1 cellular context compared by ENCODE assay signal in the genomic region with DNA sequence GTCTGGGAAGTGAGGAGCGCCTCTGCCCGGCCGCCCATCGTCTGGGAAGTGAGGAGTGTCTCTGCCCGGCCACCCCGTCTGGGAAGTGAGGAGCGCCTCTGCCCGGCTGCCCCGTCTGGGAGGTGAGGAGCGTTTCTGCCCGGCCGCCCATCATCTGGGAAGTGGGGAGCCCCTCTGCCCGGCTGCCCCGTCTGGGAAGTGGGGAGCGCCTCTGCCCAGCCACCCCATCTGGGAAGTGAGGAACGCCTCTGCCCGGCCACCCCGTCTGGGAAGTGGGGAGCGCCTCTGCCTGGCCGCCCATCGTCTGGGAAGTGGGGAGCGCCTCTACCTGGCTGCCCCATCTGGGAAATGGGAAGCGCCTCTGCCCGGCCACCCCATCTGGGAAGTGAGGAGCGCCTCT. TPM values are rescaled to one million over a fixed set of nuclear protein-coding genes. Genes with fewer than 3 reads are reported as not detected.
DNase-seq lines count a peak whose midpoint lies in the region; TF ChIP-seq lines count a peak whose summit lies in the region.
"Not testable (repeated sequence)": the region's sequence is repeated elsewhere in the genome, so short reads cannot be mapped to it uniquely, and the experiment has no call there.

No MANE protein-coding gene starts in this region.

- H2AFZ ChIP-seq in hepatocyte: not testable (repeated sequence)

- 100% methylated on average over 4 of the region's 25 CpGs for WGBS in hepatocyte (ENCODE audit: low lambda C conversion rate, missing lambda C conversion rate)

- not testable (repeated sequence) for H4K20me1 ChIP-seq in hepatocyte (ENCODE audit: insufficient read depth, poor library complexity, severe bottlenecking)

- not testable (repeated sequence) for H3K36me3 ChIP-seq in hepatocyte (replicated peaks; ENCODE audit: insufficient read depth, low read depth)

- not testable (repeated sequence) for H3K4me3 ChIP-seq in hepatocyte

- H3K27me3 ChIP-seq in hepatocyte: not testable (repeated sequence)

- H3K4me1 ChIP-seq in hepatocyte (ENCODE audit: insufficient read depth): not testable (repeated sequence)

- H3K79me2 ChIP-seq in hepatocyte: not testable (repeated sequence)

- not testable (repeated sequence) for H3K4me2 ChIP-seq in hepatocyte

- H3K9me3 ChIP-seq in hepatocyte (ENCODE audit: low read depth): not testable (repeated sequence)

- H3K27ac ChIP-seq in hepatocyte: peak overlapping the region; percentile 74

- TF ChIP-seq CTCF in hepatocyte (IDR thresholded peaks at IDR 0.05; ENCODE audit: poor library complexity): not testable (repeated sequence)

- H3K9me2 ChIP-seq in hepatocyte (replicated peaks; ENCODE audit: insufficient read depth): not testable (repeated sequence)

- not testable (repeated sequence) for DNase-seq in hepatocyte (ENCODE audit: low spot score)

RNA-seq across cellular contexts. Expression of gene RHOT1, which starts 37.2 kb away (rescaled TPM):
- 36.9 and 38.4 TPM in 2 replicates for total RNA-seq in hepatocyte
- polyA plus RNA-seq in hepatocyte: 22.6 and 23.9 TPM in 2 replicates
